1 cellular context compared by ENCODE assay signal in the genomic region with DNA sequence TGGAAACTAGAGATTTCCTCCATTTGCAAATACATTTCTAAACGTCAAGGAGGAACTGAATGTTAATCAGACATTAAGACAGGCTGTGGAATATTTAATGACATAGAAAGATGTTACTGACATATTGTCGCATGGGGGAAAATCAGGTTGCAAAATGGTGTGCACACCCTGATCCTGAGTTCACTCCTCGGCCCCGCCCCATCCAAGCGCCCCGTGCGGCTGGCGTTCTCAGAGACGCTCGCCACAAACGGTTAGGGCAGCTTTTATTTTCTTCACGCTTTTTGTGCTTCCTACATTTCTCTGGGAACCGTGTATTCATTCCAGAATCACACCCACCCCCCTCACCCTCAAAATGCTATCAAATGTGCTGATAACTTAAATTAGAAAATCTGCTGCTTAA.
A peak's percentile ranks its signal among the peaks of the same experiment; 100 is the strongest.
TF ChIP-seq lines count a peak whose summit lies in the region.

No MANE protein-coding gene starts in this region.

TF ChIP-seq in K562, 482 proteins besides CTCF, POLR2A, EP300 and RAD21:
- TF ChIP-seq MAZ (CRISPR knock-in tag; conservative IDR thresholded peaks at IDR 0.05 in 1 of 2, IDR thresholded peaks at IDR 0.05 in 1 of 2) (0 out of 4 replicates have a peak, but pooled peaks of 1 of the 2 experiments have one; percentile 39), BHLHE40 (IDR thresholded peaks at IDR 0.05; ENCODE audit: low read length) (0 out of 2 replicates have a peak, but pooled peaks have one; percentile 5), CXXC5 (CRISPR knock-in tag; IDR thresholded peaks at IDR 0.05) (0 out of 2 replicates have a peak, but pooled peaks have one; percentile 15)
- TF ChIP-seq, protein P1, sequence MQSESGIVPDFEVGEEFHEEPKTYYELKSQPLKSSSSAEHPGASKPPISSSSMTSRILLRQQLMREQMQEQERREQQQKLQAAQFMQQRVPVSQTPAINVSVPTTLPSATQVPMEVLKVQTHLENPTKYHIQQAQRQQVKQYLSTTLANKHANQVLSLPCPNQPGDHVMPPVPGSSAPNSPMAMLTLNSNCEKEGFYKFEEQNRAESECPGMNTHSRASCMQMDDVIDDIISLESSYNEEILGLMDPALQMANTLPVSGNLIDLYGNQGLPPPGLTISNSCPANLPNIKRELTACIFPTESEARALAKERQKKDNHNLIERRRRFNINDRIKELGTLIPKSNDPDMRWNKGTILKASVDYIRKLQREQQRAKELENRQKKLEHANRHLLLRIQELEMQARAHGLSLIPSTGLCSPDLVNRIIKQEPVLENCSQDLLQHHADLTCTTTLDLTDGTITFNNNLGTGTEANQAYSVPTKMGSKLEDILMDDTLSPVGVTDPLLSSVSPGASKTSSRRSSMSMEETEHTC (IDR thresholded peaks at IDR 0.05) = no peak
